In genomic region chr5:43627028-43627427, GRCh38 we compare ENCODE assay signal across 8 cellular contexts. TPM values are rescaled to one million over a fixed set of nuclear protein-coding genes. Genes with fewer than 3 reads are reported as not detected.
A peak's percentile ranks its signal among the peaks of the same experiment; 100 is the strongest.
DNase-seq lines count a peak whose midpoint lies in the region; ATAC-seq and TF ChIP-seq lines count a peak whose summit lies in the region.

No MANE protein-coding gene starts in this region.

- H3K27me3 ChIP-seq in GM23248 (replicated peaks; ENCODE audit: insufficient read depth), result no peaks in the 10 kb centered on the region
- H3K27me3 ChIP-seq in naive thymus-derived CD4-positive, alpha-beta T cell (ENCODE audit: control insufficient read depth in 2 of 2, insufficient read depth in 2 of 2, low read length in 2 of 2), result no peaks in the 10 kb centered on the region

- no peaks in the 10 kb centered on the region for H3K9me3 ChIP-seq in GM23248 (ENCODE audit: low read depth)
- H3K9me3 ChIP-seq in naive thymus-derived CD4-positive, alpha-beta T cell (ENCODE audit: control insufficient read depth in 2 of 3, low read length in 3 of 3), result no peaks in the 10 kb centered on the region

- H3K4me3 Mint-ChIP-seq in naive thymus-derived CD4-positive, alpha-beta T cell, result no peak overlapping the region

- H4K20me1 ChIP-seq in GM23248 (ENCODE audit: insufficient read depth), result no peaks in the 10 kb centered on the region

- H3K36me3 Mint-ChIP-seq in naive thymus-derived CD4-positive, alpha-beta T cell, result peaks cover 12 to 41% (median 26%) of the 10 kb centered on the region in 5 donors

- POLR2A ChIA-PET in naive thymus-derived CD4-positive, alpha-beta T cell (lab: Charles Lee), result interaction anchor here (1.4 kb wide), 1 partner anchor 23 kb away, joined by 3 read pairs; no protein-coding TSS in a partner anchor

- H3K4me2 ChIP-seq in GM23248 (ENCODE audit: unreplicated experiment), result no peak overlapping the region

- H2AFZ ChIP-seq in GM23248, result no peak overlapping the region

- H3K4me1 ChIP-seq in GM23248 (ENCODE audit: insufficient read depth), result no peaks in the 10 kb centered on the region
- H3K4me1 ChIP-seq in naive thymus-derived CD4-positive, alpha-beta T cell (ENCODE audit: control insufficient read depth in 2 of 2, insufficient read depth in 2 of 2, low read length in 2 of 2), result no peaks in the 10 kb centered on the region

- 0 out of 2 replicates have a peak, but pooled peaks cover 4% of the 10 kb centered on the region for H3K36me3 ChIP-seq in GM23248 (ENCODE audit: low read depth)
- peaks cover under 1 to 6% (median under 1%) of the 10 kb centered on the region in 3 experiments for H3K36me3 ChIP-seq in naive thymus-derived CD4-positive, alpha-beta T cell (ENCODE audit: control insufficient read depth in 2 of 3, insufficient read depth in 3 of 3, low read length in 3 of 3)

- H3K4me3 ChIP-seq in AG10803 (ENCODE audit: low read length), result no peak overlapping the region
- H3K4me3 ChIP-seq in GM23248, result no peak overlapping the region
- no peak overlapping the region for H3K4me3 ChIP-seq in naive thymus-derived CD4-positive, alpha-beta T cell (ENCODE audit: low read length)

- TF ChIP-seq CTCF in AG10803 (conservative IDR thresholded peaks at IDR 0.05; ENCODE audit: low read length), result peak; percentile 78

- no peaks in the 10 kb centered on the region for H3K9me2 ChIP-seq in GM23248 (ENCODE audit: insufficient read depth)

- peaks cover 6% of the 10 kb centered on the region; the same call in 1 of the 2 replicates for H3K79me2 ChIP-seq in GM23248 (ENCODE audit: insufficient read depth)

- no peaks in the 10 kb centered on the region for H3F3A ChIP-seq in GM23248 (ENCODE audit: insufficient read depth)

- DNase-seq in AG10803 (ENCODE audit: low read depth) (peak; percentile 63), GM23248 (peak; percentile 73), NCI-H748 treated with DMSO at 0.1 percent for 48 hours (lab: John Stamatoyannopoulos, UW) (peak; percentile 54), ecto neural progenitor cell (ENCODE audit: low spot score) (peak; percentile 57), activated gamma-delta T cell (lab: John Stamatoyannopoulos, UW) (no peak)
- peak in 1 of 9 donors; percentile 27 for DNase-seq in naive thymus-derived CD4-positive, alpha-beta T cell
- DNase-seq in stimulated activated CD4-positive, alpha-beta T cell treated with anti-CD3 and anti-CD28 coated beads, Interleukin-1b, Interleukin-23, amount 100 ng/mL, for 48 hours, result no peak

- WGBS in GM23248 (ENCODE audit: low coverage in 1 of 2, low lambda C conversion rate in 2 of 2, missing lambda C conversion rate in 2 of 2), 2 experiments, result 67 to 80% methylated on average over 2 of the region's 2 CpGs

- intact Hi-C loops in naive thymus-derived CD4-positive, alpha-beta T cell (cut with micrococcal nuclease), result no loop called here

- H3K9ac ChIP-seq in GM23248, result no peak overlapping the region

- H3K27me3 Mint-ChIP-seq in naive thymus-derived CD4-positive, alpha-beta T cell, result no peaks in the 10 kb centered on the region

- ATAC-seq in naive thymus-derived CD4-positive, alpha-beta T cell, result peak; percentile 63
- ATAC-seq in GM18909 (IDR thresholded peaks at IDR 0.05; ENCODE audit: poor library complexity, unreplicated experiment), result no peak

- peaks cover 6 to 29% (median 25%) of the 10 kb centered on the region in 7 donors for H3K4me1 Mint-ChIP-seq in naive thymus-derived CD4-positive, alpha-beta T cell

- in situ Hi-C loops in GM23248 (cut with MboI), result no loop called here

- H3K27ac ChIP-seq in GM23248, result no peak overlapping the region
- no peak overlapping the region for H3K27ac ChIP-seq in naive thymus-derived CD4-positive, alpha-beta T cell (ENCODE audit: low read depth, low read length)

- no peak overlapping the region for H3K27ac Mint-ChIP-seq in naive thymus-derived CD4-positive, alpha-beta T cell

- CTCF ChIA-PET in naive thymus-derived CD4-positive, alpha-beta T cell (lab: Charles Lee), result no interaction called here

- H3K9me3 Mint-ChIP-seq in naive thymus-derived CD4-positive, alpha-beta T cell, result no peaks in the 10 kb centered on the region

RNA-seq across cellular contexts. Expression of gene NNT, which starts 24.0 kb away (rescaled TPM):
- total RNA-seq in GM23248 (2014; rRNA removed; shearing (Covaris generic)), result 27.2 and 47.2 TPM in 2 replicates
- polyA plus RNA-seq in GM23248 (2016; fragmentation: Nextera tagmentation; extraction: Ambion mirVana), result 32.5 and 33.9 TPM in 2 replicates
- total RNA-seq in naive thymus-derived CD4-positive, alpha-beta T cell, result 10 to 100 TPM; 42.5 to 73.5 (median 60.7) TPM
- polyA plus RNA-seq in naive thymus-derived CD4-positive, alpha-beta T cell, result 10 to 100 TPM; 47.4 to 48.8 TPM

Comparison
In these comparisons a context has a peak if more than half of its experiments do, and no peak if none do; other contexts are left out.
1. DNase-seq: peak in AG10803 (single experiment), GM23248 (single experiment), NCI-H748 treated with DMSO at 0.1 percent for 48 hours (single experiment) and ecto neural progenitor cell (single experiment); none in stimulated activated CD4-positive, alpha-beta T cell treated with anti-CD3 and anti-CD28 coated beads, Interleukin-1b, Interleukin-23, amount 100 ng/mL, for 48 hours (single experiment) and activated gamma-delta T cell (single experiment).